In the genomic region with DNA sequence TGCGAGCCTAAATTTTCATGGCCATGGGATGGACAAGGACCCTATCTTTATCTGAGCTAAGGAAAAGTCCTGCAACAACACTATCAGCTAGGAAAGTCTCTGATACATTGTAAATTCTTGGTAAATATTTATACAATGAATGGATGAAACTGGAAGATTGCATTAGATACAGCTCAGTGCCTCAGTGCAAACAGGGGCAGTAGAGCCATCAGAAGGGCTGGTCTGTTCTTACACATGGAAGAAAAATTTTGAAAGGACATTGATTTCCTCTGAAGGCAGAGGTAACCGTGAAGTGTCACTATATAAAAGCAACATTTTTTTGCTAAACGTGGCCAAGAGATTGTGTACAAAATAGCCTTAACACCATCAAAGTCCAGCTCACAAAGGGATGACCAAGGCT, we compare ENCODE assay signal across 22 cellular contexts.
A peak's percentile ranks its signal among the peaks of the same experiment; 100 is the strongest.
DNase-seq lines count a peak whose midpoint lies in the region; ATAC-seq and TF ChIP-seq lines count a peak whose summit lies in the region.
"Had no signal": no experiment of that assay in that cellular context is flagged by ENCODE, and none has a peak within 500 bp of the region (broad histone marks: within the 10 kb centered on the region; RNA-seq: fewer than 3 reads in every experiment).

No MANE protein-coding gene starts in this region.

- peak overlapping the region; percentile 23; the same call in 1 of the 2 replicates for H3K9ac ChIP-seq in PC-3 (ENCODE audit: low read length)
- peak overlapping the region; percentile 36 for H3K9ac ChIP-seq in endocrine pancreas (ENCODE audit: control insufficient read depth, insufficient read depth, low read length)
- H3K9ac ChIP-seq: BLaER1 treated with 17β-estradiol and CSF1 and Interleukin-3, amounts not matched to agents 10 nM and 100 nM had no signal

- H3K27me3 ChIP-seq in PC-3 (ENCODE audit: low read length): no peaks in the 10 kb centered on the region
- H3K27me3 ChIP-seq in endocrine pancreas (ENCODE audit: control insufficient read depth, insufficient read depth, low read length): no peaks in the 10 kb centered on the region
- H3K27me3 ChIP-seq: BLaER1 treated with 17β-estradiol and CSF1 and Interleukin-3, amounts not matched to agents 10 nM and 100 nM had no signal

- CTCF ChIA-PET in PC-3 (lab: Charles Lee): no interaction called here

- H3K4me1 ChIP-seq in PC-3 (ENCODE audit: insufficient read depth, low read length) (peaks cover 41% of the 10 kb centered on the region), endocrine pancreas (ENCODE audit: control insufficient read depth, insufficient read depth, low read length) (peaks cover 11% of the 10 kb centered on the region)
- H3K4me1 ChIP-seq: A549; BLaER1 treated with 17β-estradiol and CSF1 and Interleukin-3, amounts not matched to agents 10 nM and 100 nM had no signal

- no peaks in the 10 kb centered on the region for H3K79me2 ChIP-seq in PC-3 (ENCODE audit: low read length)

- DNase-seq in PC-3 (peak; percentile 70), kidney tubule cell (ENCODE audit: low spot score) (peak; percentile 62)
- DNase-seq: AML-193; CD4-positive, alpha-beta T cell; CD8-positive, alpha-beta T cell; COR-L47; DMS 273 treated with DMSO at 0.1 percent for 48 hours; DMS153; DMS53; DMS79; DND-41; EL; GDM1 had no signal

- no TSS peak for BruUV-seq in PC-3 (replicated peaks; lab: Mats Ljungman, UMichigan)

- intact Hi-C loops in PC-3 (cut with micrococcal nuclease): loop anchor here (2.0 to 5.0 kb wide), 2 partner anchors 57 to 275 kb away; no protein-coding TSS in a partner anchor

- peak overlapping the region; percentile 21 for H3K4me2 ChIP-seq in PC-3 (ENCODE audit: low read length)
- H3K4me2 ChIP-seq: A549; BLaER1 treated with 17β-estradiol and CSF1 and Interleukin-3, amounts not matched to agents 10 nM and 100 nM had no signal

- peak overlapping the region; percentile 82 for H3K27ac ChIP-seq in PC-3 (ENCODE audit: low read length)
- H3K27ac ChIP-seq: 22Rv1; A549; BLaER1 treated with 17β-estradiol and CSF1 and Interleukin-3, amounts not matched to agents 10 nM and 100 nM; C4-2B had no signal

- no peak overlapping the region for H2AFZ ChIP-seq in PC-3 (ENCODE audit: low read length)

- no peaks in the 10 kb centered on the region for H3K9me2 ChIP-seq in PC-3 (replicated peaks; ENCODE audit: low read length)

- H3K9me3 ChIP-seq in PC-3 (ENCODE audit: low read length): no peaks in the 10 kb centered on the region
- no peaks in the 10 kb centered on the region for H3K9me3 ChIP-seq in endocrine pancreas (ENCODE audit: control insufficient read depth, low read length)

- ATAC-seq in PC-3 (peak; percentile 82), GM21367 (IDR thresholded peaks at IDR 0.05; ENCODE audit: unreplicated experiment) (no peak), GM19455 (IDR thresholded peaks at IDR 0.05; ENCODE audit: unreplicated experiment) (no peak), GM19328 (IDR thresholded peaks at IDR 0.05; ENCODE audit: unreplicated experiment) (no peak)
- ATAC-seq: A549; CD8-positive, alpha-beta T cell; GM12878 had no signal

- no peaks in the 10 kb centered on the region for H4K20me1 ChIP-seq in PC-3 (ENCODE audit: low read length)
- H4K20me1 ChIP-seq: BLaER1 treated with 17β-estradiol and CSF1 and Interleukin-3, amounts not matched to agents 10 nM and 100 nM had no signal

- H3K36me3 ChIP-seq in PC-3 (ENCODE audit: low read depth, low read length): no peaks in the 10 kb centered on the region
- no peaks in the 10 kb centered on the region for H3K36me3 ChIP-seq in endocrine pancreas (ENCODE audit: control insufficient read depth, insufficient read depth, low read length)
- H3K36me3 ChIP-seq: BLaER1 treated with 17β-estradiol and CSF1 and Interleukin-3, amounts not matched to agents 10 nM and 100 nM had no signal

- TF ChIP-seq CTCF in PC-3 (conservative IDR thresholded peaks at IDR 0.05; ENCODE audit: low read depth, low read length): no peak

- no peaks in the 10 kb centered on the region for H3F3A ChIP-seq in PC-3 (ENCODE audit: low read length, unreplicated experiment)

- H3K4me3 ChIP-seq in PC-3 (ENCODE audit: low read length) (no peak overlapping the region), endocrine pancreas (ENCODE audit: control insufficient read depth, insufficient read depth, low read length) (no peak overlapping the region)
- H3K4me3 ChIP-seq: A549; BLaER1 treated with 17β-estradiol and CSF1 and Interleukin-3, amounts not matched to agents 10 nM and 100 nM; GM12878 had no signal

- POLR2A ChIA-PET in PC-3 (lab: Charles Lee; ENCODE audit: unreplicated experiment): interaction anchor here (1.0 kb wide), 1 partner anchor 485 kb away, joined by 5 read pairs; a partner anchor contains a TSS
